Comparison of ENCODE assay signal across 18 cellular contexts in genomic region chr6:170444056-170444505, GRCh38.
A peak's percentile ranks its signal among the peaks of the same experiment; 100 is the strongest.
DNase-seq lines count a peak whose midpoint lies in the region; ATAC-seq and TF ChIP-seq lines count a peak whose summit lies in the region.
"Had no signal": no experiment of that assay in that cellular context is flagged by ENCODE, and none has a peak within 500 bp of the region (broad histone marks: within the 10 kb centered on the region; RNA-seq: fewer than 3 reads in every experiment).

No MANE protein-coding gene starts in this region.

- no peak for TF ChIP-seq POLR2A in body of pancreas (IDR thresholded peaks at IDR 0.05)

- H3K4me1 ChIP-seq in body of pancreas, result no peaks in the 10 kb centered on the region

- H3K4me1 Mint-ChIP-seq in chondrocyte (ENCODE audit: low read depth), result peaks cover 25% of the 10 kb centered on the region
- H3K4me1 Mint-ChIP-seq: activated CD4-positive, alpha-beta T cell treated with anti-CD3 and anti-CD28 coated beads, Interleukin-2, amount 10 ng/mL, durations not matched to agents 7 days and 5 days; activated naive CD4-positive, alpha-beta T cell treated with anti-CD3 and anti-CD28 coated beads, Interleukin-2, amount 50 U/mL, for 24 hours; T-cell had no signal

- H3K4me3 ChIP-seq in body of pancreas, result no peak overlapping the region
- H3K4me3 ChIP-seq: coronary artery, psoas muscle had no signal

- no peak for ATAC-seq in body of pancreas
- ATAC-seq: psoas muscle had no signal

- intact Hi-C loops in body of pancreas (cut with DNase I), result no loop called here

- H3K27me3 Mint-ChIP-seq in chondrocyte (ENCODE audit: low read depth), result no peaks in the 10 kb centered on the region
- H3K27me3 Mint-ChIP-seq: activated CD4-positive, alpha-beta T cell treated with anti-CD3 and anti-CD28 coated beads, Interleukin-2, amount 10 ng/mL, durations not matched to agents 7 days and 5 days; activated naive CD4-positive, alpha-beta T cell treated with anti-CD3 and anti-CD28 coated beads, Interleukin-2, amount 50 U/mL, for 24 hours had no signal

- no peaks in the 10 kb centered on the region for H3K36me3 ChIP-seq in body of pancreas (replicated peaks in 1 of 2; ENCODE audit: insufficient read depth in 1 of 2, low read depth in 2 of 2)

- H3K4me3 Mint-ChIP-seq in chondrocyte (ENCODE audit: unreplicated experiment), result no peak overlapping the region
- H3K4me3 Mint-ChIP-seq: activated CD4-positive, alpha-beta T cell treated with anti-CD3 and anti-CD28 coated beads, Interleukin-2, amount 10 ng/mL, durations not matched to agents 7 days and 5 days; activated naive CD4-positive, alpha-beta T cell treated with anti-CD3 and anti-CD28 coated beads, Interleukin-2, amount 50 U/mL, for 24 hours; CD8-positive, alpha-beta memory T cell; nephron; T-cell had no signal

- DNase-seq in DMS53 treated with DMSO at 0.1 percent for 48 hours (lab: John Stamatoyannopoulos, UW; ENCODE audit: unreplicated experiment) (peak; percentile 50), NCI-H1105 (lab: John Stamatoyannopoulos, UW) (peak; percentile 93), chondrocyte (ENCODE audit: low spot score) (peak; percentile 64), body of pancreas (no peak), NCI-H146 (lab: John Stamatoyannopoulos, UW) (no peak), NCI-H128 (lab: John Stamatoyannopoulos, UW; ENCODE audit: unreplicated experiment) (no peak)
- peak; percentile 12 to 15 for DNase-seq in stimulated activated CD8-positive, alpha-beta memory T cell treated with anti-CD3 and anti-CD28 coated beads, Interleukin-2, amount 100 ng/mL, for 1 hour (ENCODE audit: low read depth in 2 of 2)
- DNase-seq: activated CD4-positive, alpha-beta T cell treated with anti-CD3 and anti-CD28 coated beads, Interleukin-2, amount 10 ng/mL, durations not matched to agents 7 days and 5 days; CD8-positive, alpha-beta memory T cell; foreskin fibroblast; mesenchymal stem cell; NCI-H226; stimulated activated naive CD4-positive, alpha-beta T cell treated with Interleukin-2 at 50 U/mL for 16 hours had no signal

- H3K27me3 ChIP-seq in body of pancreas, result no peaks in the 10 kb centered on the region

- 81 to 89% methylated on average over 15 of the region's 15 CpGs for WGBS in body of pancreas, 2 donors

- no peaks in the 10 kb centered on the region for H3K9me3 Mint-ChIP-seq in chondrocyte (ENCODE audit: low read depth)
- H3K9me3 Mint-ChIP-seq: activated CD4-positive, alpha-beta T cell treated with anti-CD3 and anti-CD28 coated beads, Interleukin-2, amount 10 ng/mL, durations not matched to agents 7 days and 5 days; activated naive CD4-positive, alpha-beta T cell treated with anti-CD3 and anti-CD28 coated beads, Interleukin-2, amount 50 U/mL, for 24 hours; CD8-positive, alpha-beta memory T cell; nephron; T-cell had no signal

- TF ChIP-seq CTCF in chondrocyte (IDR thresholded peaks at IDR 0.05) (no peak), body of pancreas (IDR thresholded peaks at IDR 0.05) (no peak)

- no peaks in the 10 kb centered on the region for H3K36me3 Mint-ChIP-seq in chondrocyte (ENCODE audit: low read depth)
- H3K36me3 Mint-ChIP-seq: activated naive CD4-positive, alpha-beta T cell treated with anti-CD3 and anti-CD28 coated beads, Interleukin-2, amount 50 U/mL, for 24 hours; CD8-positive, alpha-beta memory T cell; T-cell had no signal

- H3K27ac Mint-ChIP-seq in chondrocyte (ENCODE audit: unreplicated experiment), result no peak overlapping the region
- H3K27ac Mint-ChIP-seq: activated CD4-positive, alpha-beta T cell treated with anti-CD3 and anti-CD28 coated beads, Interleukin-2, amount 10 ng/mL, durations not matched to agents 7 days and 5 days; activated naive CD4-positive, alpha-beta T cell treated with anti-CD3 and anti-CD28 coated beads, Interleukin-2, amount 50 U/mL, for 24 hours; nephron; T-cell had no signal

- H3K27ac ChIP-seq in body of pancreas, result no peak overlapping the region
- H3K27ac ChIP-seq: coronary artery, psoas muscle had no signal

- H3K9me3 ChIP-seq in body of pancreas, result no peaks in the 10 kb centered on the region
- H3K9me3 ChIP-seq: psoas muscle had no signal

Comparison
In these comparisons a context has a peak if more than half of its experiments do, and no peak if none do; other contexts are left out.
1. DNase-seq: peak in DMS53 treated with DMSO at 0.1 percent for 48 hours (single experiment), NCI-H1105 (single experiment), chondrocyte (single experiment) and stimulated activated CD8-positive, alpha-beta memory T cell treated with anti-CD3 and anti-CD28 coated beads, Interleukin-2, amount 100 ng/mL, for 1 hour (2 of 2); none in body of pancreas (0 of 4), NCI-H146 (single experiment) and NCI-H128 (single experiment).